In the genomic region with DNA sequence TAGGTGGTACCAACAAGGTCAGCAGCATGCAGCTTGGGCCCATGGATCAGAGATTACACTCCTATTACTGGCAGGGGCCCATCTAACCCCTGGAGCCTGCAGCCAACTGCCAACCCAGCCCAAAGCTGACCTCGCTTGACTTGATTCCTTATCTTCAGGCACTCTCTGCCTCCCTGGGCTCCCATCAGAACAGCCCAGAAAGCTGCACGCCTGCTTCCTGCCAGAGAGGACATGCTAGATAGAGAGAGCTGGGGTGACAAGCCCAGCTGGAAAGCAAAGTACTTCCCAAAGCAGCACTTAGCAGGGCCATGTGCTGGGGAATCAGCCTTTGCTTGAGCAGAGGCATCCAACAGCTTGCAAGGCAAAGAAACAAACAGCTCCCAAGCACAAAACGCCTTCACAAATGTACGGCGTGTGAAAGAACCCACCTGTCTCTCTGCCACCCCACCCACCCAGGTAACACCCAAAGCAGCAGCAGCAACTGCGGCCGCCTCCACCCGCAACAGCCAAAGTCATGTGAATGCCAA, we compare ENCODE assay signal across 1 cellular context.
A peak's percentile ranks its signal among the peaks of the same experiment; 100 is the strongest.
TF ChIP-seq lines count a peak whose summit lies in the region.

No MANE protein-coding gene starts in this region.

TF ChIP-seq in K562, 482 proteins besides CTCF, POLR2A, EP300 and RAD21 (continued from another document and continues in another):
- no peak for TF ChIP-seq DEAF1 (CRISPR knock-in tag; IDR thresholded peaks at IDR 0.05)
- no peak for TF ChIP-seq ASH1L (IDR thresholded peaks at IDR 0.05; ENCODE audit: borderline replicate concordance, low read depth, partially characterized antibody)
- TF ChIP-seq HSF4 (CRISPR knock-in tag; IDR thresholded peaks at IDR 0.05; ENCODE audit: borderline replicate concordance): no peak
- TF ChIP-seq GMEB1 (CRISPR knock-in tag; IDR thresholded peaks at IDR 0.05): no peak
- no peak for TF ChIP-seq ZC3H4 (CRISPR knock-in tag; IDR thresholded peaks at IDR 0.05; ENCODE audit: borderline replicate concordance)
- TF ChIP-seq TFAP4 (CRISPR knock-in tag; IDR thresholded peaks at IDR 0.05; ENCODE audit: borderline replicate concordance): peak; percentile 86
- peak; percentile 61; the same call in 1 of the 2 replicates for TF ChIP-seq BACH1 (tag; IDR thresholded peaks at IDR 0.05)
- no peak for TF ChIP-seq ZNF561 (CRISPR knock-in tag; conservative IDR thresholded peaks at IDR 0.05)
- no peak for TF ChIP-seq ZNF431 (CRISPR knock-in tag; IDR thresholded peaks at IDR 0.05)
- TF ChIP-seq MIER1 (IDR thresholded peaks at IDR 0.05; ENCODE audit: low read depth): no peak
- no peak for TF ChIP-seq AFF4 (CRISPR knock-in tag; IDR thresholded peaks at IDR 0.05)
- TF ChIP-seq NR4A1 (CRISPR knock-in tag; IDR thresholded peaks at IDR 0.05): peak; percentile 76; the same call in 1 of the 2 replicates
- peak; percentile 92 for TF ChIP-seq NR4A1 (tag; IDR thresholded peaks at IDR 0.05)
- peak; percentile 73; the same call in 1 of the 2 replicates for TF ChIP-seq ZNF197 (CRISPR knock-in tag; IDR thresholded peaks at IDR 0.05; ENCODE audit: low read depth)
- no peak for TF ChIP-seq SREBF1 (IDR thresholded peaks at IDR 0.05; ENCODE audit: borderline replicate concordance, low read depth, low read length)
- TF ChIP-seq, protein P1, sequence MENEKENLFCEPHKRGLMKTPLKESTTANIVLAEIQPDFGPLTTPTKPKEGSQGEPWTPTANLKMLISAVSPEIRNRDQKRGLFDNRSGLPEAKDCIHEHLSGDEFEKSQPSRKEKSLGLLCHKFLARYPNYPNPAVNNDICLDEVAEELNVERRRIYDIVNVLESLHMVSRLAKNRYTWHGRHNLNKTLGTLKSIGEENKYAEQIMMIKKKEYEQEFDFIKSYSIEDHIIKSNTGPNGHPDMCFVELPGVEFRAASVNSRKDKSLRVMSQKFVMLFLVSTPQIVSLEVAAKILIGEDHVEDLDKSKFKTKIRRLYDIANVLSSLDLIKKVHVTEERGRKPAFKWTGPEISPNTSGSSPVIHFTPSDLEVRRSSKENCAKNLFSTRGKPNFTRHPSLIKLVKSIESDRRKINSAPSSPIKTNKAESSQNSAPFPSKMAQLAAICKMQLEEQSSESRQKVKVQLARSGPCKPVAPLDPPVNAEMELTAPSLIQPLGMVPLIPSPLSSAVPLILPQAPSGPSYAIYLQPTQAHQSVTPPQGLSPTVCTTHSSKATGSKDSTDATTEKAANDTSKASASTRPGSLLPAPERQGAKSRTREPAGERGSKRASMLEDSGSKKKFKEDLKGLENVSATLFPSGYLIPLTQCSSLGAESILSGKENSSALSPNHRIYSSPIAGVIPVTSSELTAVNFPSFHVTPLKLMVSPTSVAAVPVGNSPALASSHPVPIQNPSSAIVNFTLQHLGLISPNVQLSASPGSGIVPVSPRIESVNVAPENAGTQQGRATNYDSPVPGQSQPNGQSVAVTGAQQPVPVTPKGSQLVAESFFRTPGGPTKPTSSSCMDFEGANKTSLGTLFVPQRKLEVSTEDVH (IDR thresholded peaks at IDR 0.05; ENCODE audit: low read depth, partially characterized antibody): no peak
- no peak for TF ChIP-seq PCBP1 (IDR thresholded peaks at IDR 0.05; ENCODE audit: low read depth, low read length, poor library complexity, severe bottlenecking)
- TF ChIP-seq KAT8 (IDR thresholded peaks at IDR 0.05; ENCODE audit: low read depth): no peak
- no peak for TF ChIP-seq ZFP1 (CRISPR knock-in tag; IDR thresholded peaks at IDR 0.05)
- TF ChIP-seq, protein P2, sequence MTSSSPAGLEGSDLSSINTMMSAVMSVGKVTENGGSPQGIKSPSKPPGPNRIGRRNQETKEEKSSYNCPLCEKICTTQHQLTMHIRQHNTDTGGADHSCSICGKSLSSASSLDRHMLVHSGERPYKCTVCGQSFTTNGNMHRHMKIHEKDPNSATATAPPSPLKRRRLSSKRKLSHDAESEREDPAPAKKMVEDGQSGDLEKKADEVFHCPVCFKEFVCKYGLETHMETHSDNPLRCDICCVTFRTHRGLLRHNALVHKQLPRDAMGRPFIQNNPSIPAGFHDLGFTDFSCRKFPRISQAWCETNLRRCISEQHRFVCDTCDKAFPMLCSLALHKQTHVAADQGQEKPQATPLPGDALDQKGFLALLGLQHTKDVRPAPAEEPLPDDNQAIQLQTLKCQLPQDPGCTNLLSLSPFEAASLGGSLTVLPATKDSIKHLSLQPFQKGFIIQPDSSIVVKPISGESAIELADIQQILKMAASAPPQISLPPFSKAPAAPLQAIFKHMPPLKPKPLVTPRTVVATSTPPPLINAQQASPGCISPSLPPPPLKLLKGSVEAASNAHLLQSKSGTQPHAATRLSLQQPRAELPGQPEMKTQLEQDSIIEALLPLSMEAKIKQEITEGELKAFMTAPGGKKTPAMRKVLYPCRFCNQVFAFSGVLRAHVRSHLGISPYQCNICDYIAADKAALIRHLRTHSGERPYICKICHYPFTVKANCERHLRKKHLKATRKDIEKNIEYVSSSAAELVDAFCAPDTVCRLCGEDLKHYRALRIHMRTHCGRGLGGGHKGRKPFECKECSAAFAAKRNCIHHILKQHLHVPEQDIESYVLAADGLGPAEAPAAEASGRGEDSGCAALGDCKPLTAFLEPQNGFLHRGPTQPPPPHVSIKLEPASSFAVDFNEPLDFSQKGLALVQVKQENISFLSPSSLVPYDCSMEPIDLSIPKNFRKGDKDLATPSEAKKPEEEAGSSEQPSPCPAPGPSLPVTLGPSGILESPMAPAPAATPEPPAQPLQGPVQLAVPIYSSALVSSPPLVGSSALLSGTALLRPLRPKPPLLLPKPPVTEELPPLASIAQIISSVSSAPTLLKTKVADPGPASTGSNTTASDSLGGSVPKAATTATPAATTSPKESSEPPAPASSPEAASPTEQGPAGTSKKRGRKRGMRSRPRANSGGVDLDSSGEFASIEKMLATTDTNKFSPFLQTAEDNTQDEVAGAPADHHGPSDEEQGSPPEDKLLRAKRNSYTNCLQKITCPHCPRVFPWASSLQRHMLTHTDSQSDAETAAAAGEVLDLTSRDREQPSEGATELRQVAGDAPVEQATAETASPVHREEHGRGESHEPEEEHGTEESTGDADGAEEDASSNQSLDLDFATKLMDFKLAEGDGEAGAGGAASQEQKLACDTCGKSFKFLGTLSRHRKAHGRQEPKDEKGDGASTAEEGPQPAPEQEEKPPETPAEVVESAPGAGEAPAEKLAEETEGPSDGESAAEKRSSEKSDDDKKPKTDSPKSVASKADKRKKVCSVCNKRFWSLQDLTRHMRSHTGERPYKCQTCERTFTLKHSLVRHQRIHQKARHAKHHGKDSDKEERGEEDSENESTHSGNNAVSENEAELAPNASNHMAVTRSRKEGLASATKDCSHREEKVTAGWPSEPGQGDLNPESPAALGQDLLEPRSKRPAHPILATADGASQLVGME (CRISPR knock-in tag; IDR thresholded peaks at IDR 0.05): no peak
- TF ChIP-seq, protein P3, sequence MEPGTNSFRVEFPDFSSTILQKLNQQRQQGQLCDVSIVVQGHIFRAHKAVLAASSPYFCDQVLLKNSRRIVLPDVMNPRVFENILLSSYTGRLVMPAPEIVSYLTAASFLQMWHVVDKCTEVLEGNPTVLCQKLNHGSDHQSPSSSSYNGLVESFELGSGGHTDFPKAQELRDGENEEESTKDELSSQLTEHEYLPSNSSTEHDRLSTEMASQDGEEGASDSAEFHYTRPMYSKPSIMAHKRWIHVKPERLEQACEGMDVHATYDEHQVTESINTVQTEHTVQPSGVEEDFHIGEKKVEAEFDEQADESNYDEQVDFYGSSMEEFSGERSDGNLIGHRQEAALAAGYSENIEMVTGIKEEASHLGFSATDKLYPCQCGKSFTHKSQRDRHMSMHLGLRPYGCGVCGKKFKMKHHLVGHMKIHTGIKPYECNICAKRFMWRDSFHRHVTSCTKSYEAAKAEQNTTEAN (CRISPR knock-in tag; IDR thresholded peaks at IDR 0.05): no peak
- TF ChIP-seq, protein P4, sequence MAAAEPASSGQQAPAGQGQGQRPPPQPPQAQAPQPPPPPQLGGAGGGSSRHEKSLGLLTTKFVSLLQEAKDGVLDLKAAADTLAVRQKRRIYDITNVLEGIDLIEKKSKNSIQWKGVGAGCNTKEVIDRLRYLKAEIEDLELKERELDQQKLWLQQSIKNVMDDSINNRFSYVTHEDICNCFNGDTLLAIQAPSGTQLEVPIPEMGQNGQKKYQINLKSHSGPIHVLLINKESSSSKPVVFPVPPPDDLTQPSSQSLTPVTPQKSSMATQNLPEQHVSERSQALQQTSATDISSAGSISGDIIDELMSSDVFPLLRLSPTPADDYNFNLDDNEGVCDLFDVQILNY (CRISPR knock-in tag; IDR thresholded peaks at IDR 0.05): no peak
- TF ChIP-seq FIP1L1 (IDR thresholded peaks at IDR 0.05; ENCODE audit: low read depth, low read length, poor library complexity, severe bottlenecking): no peak
- peak; percentile 52; the same call in 1 of the 2 replicates for TF ChIP-seq ZNF274 (IDR thresholded peaks at IDR 0.05; ENCODE audit: borderline replicate concordance, low read depth, low read length)
- TF ChIP-seq ZBTB7A (IDR thresholded peaks at IDR 0.05; ENCODE audit: borderline replicate concordance, control insufficient read depth, low read depth, low read length): peak; percentile 62; the same call in 1 of the 2 replicates
- TF ChIP-seq ZNF408 (CRISPR knock-in tag; IDR thresholded peaks at IDR 0.05; ENCODE audit: low read depth): no peak
- TF ChIP-seq FUS (optimal IDR thresholded peaks at IDR 0.05; ENCODE audit: low read depth, low read length): no peak
- TF ChIP-seq ESRRB (CRISPR knock-in tag; IDR thresholded peaks at IDR 0.05; ENCODE audit: borderline replicate concordance): no peak
- TF ChIP-seq TCF7L2 (IDR thresholded peaks at IDR 0.05; ENCODE audit: low read depth, low read length): no peak
- no peak for TF ChIP-seq PHF20 (IDR thresholded peaks at IDR 0.05; ENCODE audit: partially characterized antibody)
- TF ChIP-seq ZBTB1 (CRISPR knock-in tag; IDR thresholded peaks at IDR 0.05; ENCODE audit: borderline replicate concordance, low read depth): no peak
- peak; percentile 95 for TF ChIP-seq NFIC (IDR thresholded peaks at IDR 0.05)
- TF ChIP-seq PHF21A (IDR thresholded peaks at IDR 0.05; ENCODE audit: borderline replicate concordance, low read depth): no peak
- TF ChIP-seq SUPT5H (IDR thresholded peaks at IDR 0.05): no peak
- no peak for TF ChIP-seq HEY1 (CRISPR knock-in tag; IDR thresholded peaks at IDR 0.05; ENCODE audit: borderline replicate concordance)
- no peak for TF ChIP-seq ZNF655 (CRISPR knock-in tag; IDR thresholded peaks at IDR 0.05)
- no peak for TF ChIP-seq ZNF507 (tag; conservative IDR thresholded peaks at IDR 0.05)
